In genomic region chr2:10302479-10303173, GRCh38 we compare ENCODE assay signal across 8 cellular contexts. TPM values are rescaled to one million over a fixed set of nuclear protein-coding genes. Genes with fewer than 3 reads are reported as not detected.
DNase-seq lines count a peak whose midpoint lies in the region; ATAC-seq and TF ChIP-seq lines count a peak whose summit lies in the region.

Gene HPCAL1 (plus strand): TSS chr2:10302904. CDS start chr2:10419758, 116,854 bp downstream.

- TF ChIP-seq CTCF in omental fat pad (IDR thresholded peaks at IDR 0.05) (no peak), testis (IDR thresholded peaks at IDR 0.05) (peak in 2 of 3 experiments; percentile 45 to 57)

- H3K4me3 ChIP-seq in GM23248: peak within 1 kb of the TSS; percentile 90
- peak within 1 kb of the TSS; percentile 90 for H3K4me3 ChIP-seq in SK-N-MC
- peak within 1 kb of the TSS; percentile 79 to 86 for H3K4me3 ChIP-seq in testis

- peak; percentile 87 for TF ChIP-seq POLR2A in testis (IDR thresholded peaks at IDR 0.05)

- no peaks in the 10 kb centered on the region for H3K36me3 ChIP-seq in GM23248 (ENCODE audit: low read depth)
- no peaks in the 10 kb centered on the region for H3K36me3 ChIP-seq in SK-N-MC (ENCODE audit: insufficient read depth, low read length)
- H3K36me3 ChIP-seq in testis (ENCODE audit: low read depth, missing control alignments): no peaks in the 10 kb centered on the region

- no peaks in the 10 kb centered on the region for H3K9me3 ChIP-seq in GM23248 (ENCODE audit: low read depth)
- no peaks in the 10 kb centered on the region for H3K9me3 ChIP-seq in SK-N-MC (ENCODE audit: low read depth, low read length)
- H3K9me3 ChIP-seq in testis: no peaks in the 10 kb centered on the region

- peak within 1 kb of the TSS; percentile 74 for H3K9ac ChIP-seq in GM23248
- H3K9ac ChIP-seq in SK-N-MC (ENCODE audit: insufficient read length): peak within 1 kb of the TSS; percentile 59

- DNase-seq in GDM1 (lab: John Stamatoyannopoulos, UW): peak; percentile 94
- DNase-seq in GM23248: peak; percentile 91
- DNase-seq in LHCN-M2 (ENCODE audit: low read depth): peak; percentile 75
- no peak for DNase-seq in SK-N-MC (ENCODE audit: low read depth, low spot score)
- peak; percentile 76 for DNase-seq in activated naive CD4-positive, alpha-beta T cell treated with anti-CD3 and anti-CD28 coated beads, Interleukin-2, amount 50 U/mL, for 16 hours
- no peak for DNase-seq in glomerular endothelial cell (ENCODE audit: extremely low read depth, low read depth, low spot score)
- DNase-seq in omental fat pad (ENCODE audit: low spot score): no peak
- DNase-seq in testis: peak; percentile 91

- H4K20me1 ChIP-seq in GM23248 (ENCODE audit: insufficient read depth): no peaks in the 10 kb centered on the region

- intact Hi-C loops in testis (cut with DNase I; ENCODE audit: low total_unique reads): no loop called here

- H3K4me1 ChIP-seq in GM23248 (ENCODE audit: insufficient read depth): peaks cover 27% of the 10 kb centered on the region
- peaks cover 25% of the 10 kb centered on the region for H3K4me1 ChIP-seq in testis

- peak; percentile 82 for ATAC-seq in omental fat pad (ENCODE audit: low FRiP score)

- peak within 1 kb of the TSS; percentile 80 for H2AFZ ChIP-seq in GM23248

- H3K4me2 ChIP-seq in GM23248 (ENCODE audit: unreplicated experiment): peak within 1 kb of the TSS; percentile 86

- in situ Hi-C loops in GM23248 (cut with MboI): no loop called here

- 1 to 2% methylated on average over 17 to 45 of the region's 87 CpGs for WGBS in GM23248 (ENCODE audit: low coverage in 1 of 2, low lambda C conversion rate in 2 of 2, missing lambda C conversion rate in 2 of 2), 2 experiments
- 1% methylated on average over 49 of the region's 87 CpGs; no CpG with 5 or more reads in 1 of the 2 donors for WGBS in testis, 2 donors

- peaks cover 43% of the 10 kb centered on the region for H3K79me2 ChIP-seq in GM23248 (ENCODE audit: insufficient read depth)

- no peaks in the 10 kb centered on the region for H3K9me2 ChIP-seq in GM23248 (ENCODE audit: insufficient read depth)

- H3K27me3 ChIP-seq in GM23248 (replicated peaks; ENCODE audit: insufficient read depth) (no peaks in the 10 kb centered on the region), testis (no peaks in the 10 kb centered on the region)

- no peak within 1 kb of the TSS for H3K27ac ChIP-seq in GM23248
- H3K27ac ChIP-seq in SK-N-MC: no peak within 1 kb of the TSS
- H3K27ac ChIP-seq in testis: peak within 1 kb of the TSS; percentile 68 to 74

- H3F3A ChIP-seq in GM23248 (ENCODE audit: insufficient read depth): peaks cover 27% of the 10 kb centered on the region

RNA-seq across cellular contexts. Expression of gene HPCAL1, which starts in this region (rescaled TPM):
- 36.5 and 65.4 TPM in 2 replicates for total RNA-seq in GM23248 (2014; rRNA removed; shearing (Covaris generic))
- 58.9 and 59.6 TPM in 2 replicates for polyA plus RNA-seq in GM23248 (2016; fragmentation: Nextera tagmentation; extraction: Ambion mirVana)
- 241 and 280 TPM in 2 replicates for total RNA-seq in LHCN-M2 (2014; rRNA removed)
- 101 TPM for polyA plus RNA-seq in LHCN-M2 (2012)
- 114 and 164 TPM in 2 replicates for total RNA-seq in glomerular endothelial cell
- total RNA-seq in omental fat pad: 10 to 100 TPM; 51.8 to 75.8 (median 67.8) TPM
- total RNA-seq in testis: 100 to 1,000 TPM; 215 to 263 TPM
- 99.5 TPM for polyA plus RNA-seq in testis (ENCODE audit: insufficient read depth, low read depth, low replicate concordance)

Comparison
In these comparisons a context has a peak if more than half of its experiments do, and no peak if none do; other contexts are left out.
1. DNase-seq: peak in GDM1 (single experiment), GM23248 (single experiment), LHCN-M2 (single experiment), activated naive CD4-positive, alpha-beta T cell treated with anti-CD3 and anti-CD28 coated beads, Interleukin-2, amount 50 U/mL, for 16 hours (single experiment) and testis (single experiment); none in SK-N-MC (single experiment), glomerular endothelial cell (single experiment) and omental fat pad (single experiment).
2. H3K27ac ChIP-seq: peak in testis (2 of 2); none in GM23248 (single experiment) and SK-N-MC (single experiment).
3. CTCF ChIP-seq: peak in testis (2 of 3); none in omental fat pad (0 of 3).
4. Peak in every context shown above with its lines, with median percentiles within 50 percentile points of each other: H3K4me3 ChIP-seq.